Comparison of ENCODE assay signal across 15 cellular contexts in genomic region chr11:2074266-2074825, GRCh38.
A peak's percentile ranks its signal among the peaks of the same experiment; 100 is the strongest.
DNase-seq lines count a peak whose midpoint lies in the region; ATAC-seq and TF ChIP-seq lines count a peak whose summit lies in the region.
"Had no signal": no experiment of that assay in that cellular context is flagged by ENCODE, and none has a peak within 500 bp of the region (broad histone marks: within the 10 kb centered on the region; RNA-seq: fewer than 3 reads in every experiment).

No MANE protein-coding gene starts in this region.

- intact Hi-C loops in natural killer cell (cut with micrococcal nuclease): no loop called here

- DNase-seq in GM06990 (ENCODE audit: extremely low read depth, insufficient read length) (no peak), HEK293T (ENCODE audit: extremely low spot score) (peak; percentile 49), brain microvascular endothelial cell (no peak), natural killer cell (peak; percentile 9), NCI-H1417 treated with DMSO at 0.1 percent for 48 hours (lab: John Stamatoyannopoulos, UW) (no peak), NCI-H1694 treated with DMSO at 0.1 percent for 48 hours (lab: John Stamatoyannopoulos, UW) (no peak)
- DNase-seq: activated T-cell treated with anti-CD3 and anti-CD28 coated beads for 4 hours; amygdala; DMS53; hypothalamus; NCI-H2107; RPMI8226; stimulated activated CD4-positive, alpha-beta T cell treated with anti-CD3 and anti-CD28 coated beads, Interleukin-4, amount 100 ng/mL, for 24 hours had no signal

- H3K27me3 ChIP-seq in GM06990 (replicated peaks; ENCODE audit: control insufficient read depth, insufficient read depth, low read length) (no peaks in the 10 kb centered on the region; the same call in 1 of the 2 replicates), brain microvascular endothelial cell (replicated peaks) (no peaks in the 10 kb centered on the region)

- CTCF ChIA-PET in HEK293T (lab: Yijun Ruan, JAX): interaction anchor here (0.6 kb wide), 2 partner anchors 8 to 652 kb away, joined by 3 read pairs; no protein-coding TSS in a partner anchor

- H3K4me3 Mint-ChIP-seq in natural killer cell: no peak overlapping the region

- in situ Hi-C loops in brain microvascular endothelial cell (cut with HindIII; ENCODE audit: low pct_ligation_motif_present, low sequenced_read_pairs): no loop called here

- POLR2A ChIA-PET in HEK293T (lab: Yijun Ruan, JAX): no interaction called here

- no peak overlapping the region for H3K27ac Mint-ChIP-seq in natural killer cell

- H3K36me3 Mint-ChIP-seq in natural killer cell: no peaks in the 10 kb centered on the region

- peaks cover 0 to 20% of the 10 kb centered on the region in 2 donors for H3K27me3 Mint-ChIP-seq in natural killer cell (ENCODE audit: low read depth in 2 of 2)

- no peaks in the 10 kb centered on the region for H3K36me3 ChIP-seq in GM06990 (ENCODE audit: control insufficient read depth, insufficient read depth, low read length)
- no peaks in the 10 kb centered on the region for H3K36me3 ChIP-seq in brain microvascular endothelial cell (replicated peaks)
- H3K36me3 ChIP-seq: prostate gland had no signal

- peak; percentile 25 for TF ChIP-seq CTCF in GM06990 (IDR thresholded peaks at IDR 0.05; ENCODE audit: insufficient read depth, low read length, poor library complexity, severe bottlenecking)
- peak; percentile 43 for TF ChIP-seq CTCF in brain microvascular endothelial cell (IDR thresholded peaks at IDR 0.05; ENCODE audit: low read depth, low read length, missing control alignments)
- no peak for TF ChIP-seq CTCF in natural killer cell (IDR thresholded peaks at IDR 0.05)

- H3K4me1 Mint-ChIP-seq in natural killer cell: no peaks in the 10 kb centered on the region

- no peak for ATAC-seq in natural killer cell
- no peak for ATAC-seq in HG03045 (IDR thresholded peaks at IDR 0.05; ENCODE audit: unreplicated experiment)

- no peaks in the 10 kb centered on the region for H3K9me3 Mint-ChIP-seq in natural killer cell

- H3K27ac ChIP-seq in brain microvascular endothelial cell: no peak overlapping the region
- H3K27ac ChIP-seq: prostate gland had no signal

- H3K4me3 ChIP-seq in GM06990 (replicated peaks; ENCODE audit: low read depth, low read length): no peak overlapping the region
- H3K4me3 ChIP-seq in brain microvascular endothelial cell (ENCODE audit: low read depth, low read length): no peak overlapping the region
- H3K4me3 ChIP-seq: prostate gland had no signal

TF ChIP-seq in HEK293T, 16 proteins besides CTCF, POLR2A, EP300 and RAD21:
- no peak for TF ChIP-seq L3MBTL2 (conservative IDR thresholded peaks at IDR 0.05)
TF ChIP-seq in HEK293T: peak in this region for 0.

Comparison
In these comparisons a context has a peak if more than half of its experiments do, and no peak if none do; other contexts are left out.
1. DNase-seq: peak in HEK293T (single experiment) and natural killer cell (single experiment); none in GM06990 (single experiment), brain microvascular endothelial cell (single experiment), NCI-H1417 treated with DMSO at 0.1 percent for 48 hours (single experiment) and NCI-H1694 treated with DMSO at 0.1 percent for 48 hours (single experiment).